16 cellular contexts compared by ENCODE assay signal in genomic region chr18:48058486-48058885, GRCh38.
DNase-seq lines count a peak whose midpoint lies in the region; ATAC-seq and TF ChIP-seq lines count a peak whose summit lies in the region.
"Had no signal": no experiment of that assay in that cellular context is flagged by ENCODE, and none has a peak within 500 bp of the region (broad histone marks: within the 10 kb centered on the region; RNA-seq: fewer than 3 reads in every experiment).

No MANE protein-coding gene starts in this region.

- H3K4me3 Mint-ChIP-seq in brain = no peak overlapping the region
- H3K4me3 Mint-ChIP-seq: B cell; CD4-positive, alpha-beta T cell had no signal

- no peak overlapping the region for H4K8ac ChIP-seq in neuronal stem cell (ENCODE audit: low read depth, low read length)

- no peak overlapping the region for H3K4me2 ChIP-seq in neuronal stem cell (ENCODE audit: insufficient read depth, low read length, poor library complexity, severe bottlenecking)

- H3K27me3 ChIP-seq in esophagus squamous epithelium (no peaks in the 10 kb centered on the region), neuronal stem cell (ENCODE audit: control insufficient read depth in 3 of 3, insufficient read depth in 3 of 3, low read depth in 1 of 3, low read length in 3 of 3) (peaks cover 0 to 12% (median 0%) of the 10 kb centered on the region in 3 experiments), adrenal gland (no peaks in the 10 kb centered on the region)

- H3K4me1 Mint-ChIP-seq in brain = peaks cover 43% of the 10 kb centered on the region
- H3K4me1 Mint-ChIP-seq: B cell had no signal

- no peaks in the 10 kb centered on the region for H3K9me3 ChIP-seq in esophagus squamous epithelium
- H3K9me3 ChIP-seq in neuronal stem cell (replicated peaks in 1 of 2; ENCODE audit: control insufficient read depth in 2 of 2, insufficient read depth in 1 of 2, low read depth in 1 of 2, low read length in 2 of 2) = no peaks in the 10 kb centered on the region
- H3K9me3 ChIP-seq in adrenal gland (replicated peaks in 1 of 3) = no peaks in the 10 kb centered on the region

- H3K36me3 Mint-ChIP-seq in brain = no peaks in the 10 kb centered on the region

- peaks cover 29 to 90% (median 35%) of the 10 kb centered on the region in 3 donors for H3K4me1 ChIP-seq in esophagus squamous epithelium
- peaks cover 0 to 17% of the 10 kb centered on the region in 2 donors for H3K4me1 ChIP-seq in neuronal stem cell (ENCODE audit: control insufficient read depth in 2 of 2, insufficient read depth in 1 of 2, low read depth in 1 of 2, low read length in 2 of 2)
- no peaks in the 10 kb centered on the region for H3K4me1 ChIP-seq in adrenal gland (replicated peaks in 1 of 2)

- peaks cover 0 to 3% (median 0%) of the 10 kb centered on the region in 5 experiments for H3K9me3 Mint-ChIP-seq in brain
- H3K9me3 Mint-ChIP-seq: CD4-positive, alpha-beta T cell had no signal

- no peak overlapping the region for H3K4ac ChIP-seq in neuronal stem cell (ENCODE audit: low read length)

- peak overlapping the region; percentile 11 for H4K91ac ChIP-seq in neuronal stem cell (ENCODE audit: low read depth, low read length, poor library complexity)

- TF ChIP-seq CTCF in brain (conservative IDR thresholded peaks at IDR 0.05) (no peak), esophagus squamous epithelium (IDR thresholded peaks at IDR 0.05) (no peak), adrenal gland (IDR thresholded peaks at IDR 0.05) (no peak)

- no peak for ATAC-seq in HG03354 (IDR thresholded peaks at IDR 0.05; ENCODE audit: poor library complexity, severe bottlenecking, unreplicated experiment)
- ATAC-seq: GM12878 had no signal

- H3K27ac Mint-ChIP-seq in brain = peak overlapping the region in 3 of 5 experiments; percentile 44 to 80 (median 59)
- H3K27ac Mint-ChIP-seq: B cell; CD4-positive, alpha-beta T cell had no signal

- no peak overlapping the region for H2AK5ac ChIP-seq in neuronal stem cell (ENCODE audit: low read depth, low read length)

- H3K36me3 ChIP-seq in esophagus squamous epithelium (peaks cover 0 to 16% (median 0%) of the 10 kb centered on the region in 3 donors), neuronal stem cell (replicated peaks in 1 of 2; ENCODE audit: control insufficient read depth in 2 of 2, insufficient read depth in 2 of 2, low read length in 2 of 2) (no peaks in the 10 kb centered on the region), adrenal gland (replicated peaks in 1 of 2) (no peaks in the 10 kb centered on the region)

- DNase-seq in esophagus squamous epithelium (lab: John Stamatoyannopoulos, UW) (no peak), neuronal stem cell (ENCODE audit: low spot score) (no peak), adrenal gland (no peak), NCI-H446 treated with DMSO at 0.1 percent for 48 hours (lab: John Stamatoyannopoulos, UW) (no peak), DMS53 (lab: John Stamatoyannopoulos, UW) (no peak)
- DNase-seq: C1 segment of cervical spinal cord, Calu3, DMS 273 treated with DMSO at 0.1 percent for 48 hours, DMS79, GM23248, H7 had no signal

- no peak overlapping the region for H3K23ac ChIP-seq in neuronal stem cell (ENCODE audit: low read depth, low read length, poor library complexity)

- H3K27me3 Mint-ChIP-seq in brain = peaks cover 13% of the 10 kb centered on the region

- no peak overlapping the region for H3K4me3 ChIP-seq in esophagus squamous epithelium
- H3K4me3 ChIP-seq in neuronal stem cell (ENCODE audit: low read length in 2 of 2) = no peak overlapping the region
- no peak overlapping the region for H3K4me3 ChIP-seq in adrenal gland
- H3K4me3 ChIP-seq: GM12878, GM23248 had no signal

- TF ChIP-seq POLR2A in esophagus squamous epithelium (IDR thresholded peaks at IDR 0.05) (no peak), adrenal gland (IDR thresholded peaks at IDR 0.05) (no peak)

- peak overlapping the region; percentile 4 for H3K18ac ChIP-seq in neuronal stem cell (ENCODE audit: low read length)

- H2BK12ac ChIP-seq in neuronal stem cell (ENCODE audit: low read length) = no peak overlapping the region

- H3K14ac ChIP-seq in neuronal stem cell (ENCODE audit: low read length) = no peak overlapping the region

- no peak overlapping the region for H2BK5ac ChIP-seq in neuronal stem cell (ENCODE audit: low read length)

- H3K9ac ChIP-seq in neuronal stem cell (ENCODE audit: low read depth, low read length, poor library complexity) = no peak overlapping the region
- H3K9ac ChIP-seq: GM23248 had no signal

- peak overlapping the region; percentile 18 for H2BK15ac ChIP-seq in neuronal stem cell (ENCODE audit: low read length)

- intact Hi-C loops in esophagus squamous epithelium (cut with DNase I) = no loop called here
- intact Hi-C loops in adrenal gland (cut with DNase I) = no loop called here

- peak overlapping the region; percentile 80 to 92 (median 86) for H3K27ac ChIP-seq in esophagus squamous epithelium
- no peak overlapping the region for H3K27ac ChIP-seq in neuronal stem cell (replicated peaks; ENCODE audit: low read length)
- H3K27ac ChIP-seq in adrenal gland = no peak overlapping the region
- H3K27ac ChIP-seq: GM23248 had no signal

- no peaks in the 10 kb centered on the region for H3K79me1 ChIP-seq in neuronal stem cell (ENCODE audit: low read depth, low read length)

- no peak overlapping the region for H2AFZ ChIP-seq in neuronal stem cell (ENCODE audit: low read length)
- H2AFZ ChIP-seq: GM23248 had no signal

- no peak overlapping the region for H2BK120ac ChIP-seq in neuronal stem cell (ENCODE audit: low read depth, low read length)

- WGBS in esophagus squamous epithelium, 2 donors = 69 to 81% methylated on average over 5 to 6 of the region's 6 CpGs
- no CpG with 5 or more reads among the region's 6 CpGs for WGBS in neuronal stem cell (ENCODE audit: extremely low coverage in 2 of 2, insufficient read length in 2 of 2, insufficient replicate concordance in 1 of 2), 2 donors
- WGBS in adrenal gland, 4 donors = 88 to 91% (median 88%) methylated on average over 6 of the region's 6 CpGs

Comparison
In these comparisons a context has a peak if more than half of its experiments do, and no peak if none do; other contexts are left out.
1. H3K27ac ChIP-seq: peak in esophagus squamous epithelium (4 of 4); none in neuronal stem cell (single experiment) and adrenal gland (0 of 5).